8 cellular contexts compared by ENCODE assay signal in the genomic region with DNA sequence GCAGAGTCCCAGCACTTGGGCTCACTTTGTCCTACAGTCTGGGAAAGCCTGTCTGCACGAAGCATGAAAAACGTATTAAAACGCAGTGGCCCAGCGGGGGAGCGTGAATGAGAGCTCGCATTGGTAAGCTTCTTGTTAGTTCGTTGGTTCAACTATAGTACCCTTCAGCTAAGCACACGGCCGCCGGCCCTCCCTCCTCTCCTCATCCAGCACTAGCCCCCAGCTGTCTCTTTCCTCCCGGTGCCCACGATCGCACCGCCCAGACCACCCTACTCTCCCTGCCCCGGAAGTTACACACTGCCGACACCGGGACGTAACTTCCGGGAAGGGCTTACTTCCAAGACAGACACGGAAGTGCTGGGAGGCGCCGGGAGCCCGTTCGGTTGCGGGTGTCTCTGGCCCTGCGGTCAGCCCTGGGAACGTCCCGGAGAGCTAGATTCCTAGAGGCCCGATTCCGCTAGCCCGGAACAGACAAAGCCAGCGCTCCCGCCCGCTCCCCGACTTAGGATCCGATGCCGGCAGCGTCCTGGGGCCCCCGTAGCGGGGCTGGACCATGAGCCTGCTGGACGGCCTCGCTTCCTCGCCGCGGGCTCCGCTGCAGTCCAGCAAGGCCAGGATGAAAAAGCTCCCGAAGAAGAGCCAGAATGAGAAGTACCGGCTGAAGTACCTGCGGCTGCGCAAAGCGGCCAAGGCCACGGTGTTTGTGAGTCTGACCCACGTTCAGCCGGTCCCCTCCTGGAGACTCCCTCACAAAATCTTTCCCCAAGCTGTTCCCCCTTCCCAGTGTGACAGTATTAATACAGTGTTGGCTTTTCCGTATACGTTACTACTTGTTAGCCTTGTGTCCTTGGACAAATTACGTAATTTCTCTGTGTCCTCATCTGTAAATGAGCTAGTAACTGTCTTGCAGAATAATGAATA. TPM values are rescaled to one million over a fixed set of nuclear protein-coding genes. Genes with fewer than 3 reads are reported as not detected.
DNase-seq lines count a peak whose midpoint lies in the region; ATAC-seq and TF ChIP-seq lines count a peak whose summit lies in the region.

A gene with protein sequence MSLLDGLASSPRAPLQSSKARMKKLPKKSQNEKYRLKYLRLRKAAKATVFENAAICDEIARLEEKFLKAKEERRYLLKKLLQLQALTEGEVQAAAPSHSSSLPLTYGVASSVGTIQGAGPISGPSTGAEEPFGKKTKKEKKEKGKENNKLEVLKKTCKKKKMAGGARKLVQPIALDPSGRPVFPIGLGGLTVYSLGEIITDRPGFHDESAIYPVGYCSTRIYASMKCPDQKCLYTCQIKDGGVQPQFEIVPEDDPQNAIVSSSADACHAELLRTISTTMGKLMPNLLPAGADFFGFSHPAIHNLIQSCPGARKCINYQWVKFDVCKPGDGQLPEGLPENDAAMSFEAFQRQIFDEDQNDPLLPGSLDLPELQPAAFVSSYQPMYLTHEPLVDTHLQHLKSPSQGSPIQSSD (plus strand): TSS at position 334 of the 921 bp plus-strand sequence. CDS start 220 bp downstream, at position 554.

- H3K9me3 Mint-ChIP-seq in activated CD4-positive, alpha-beta T cell treated with anti-CD3 and anti-CD28 coated beads for 36 hours (ENCODE audit: low read depth): no peaks in the 10 kb centered on the region
- no peaks in the 10 kb centered on the region for H3K9me3 Mint-ChIP-seq in chondrocyte (ENCODE audit: low read depth)

- intact Hi-C loops in activated CD4-positive, alpha-beta T cell treated with anti-CD3 and anti-CD28 coated beads for 36 hours (cut with DNase I, micrococcal nuclease): loop anchor here (1.0 to 10.0 kb wide), 10 partner anchors 51 to 1592 kb away; a partner anchor contains a TSS

- CTCF ChIA-PET in activated CD4-positive, alpha-beta T cell treated with anti-CD3 and anti-CD28 coated beads for 36 hours (lab: Charles Lee): interaction anchor here (0.5 to 1.7 kb wide), 8 partner anchors 10 to 214 kb away, joined by 3 to 7 read pairs (median 4); no protein-coding TSS in a partner anchor

- H3K27ac Mint-ChIP-seq in activated CD4-positive, alpha-beta T cell treated with anti-CD3 and anti-CD28 coated beads for 36 hours: peak within 1 kb of the TSS; percentile 95
- H3K27ac Mint-ChIP-seq in chondrocyte (ENCODE audit: unreplicated experiment): peak within 1 kb of the TSS; percentile 99

- POLR2A ChIA-PET in activated CD4-positive, alpha-beta T cell treated with anti-CD3 and anti-CD28 coated beads for 36 hours (lab: Charles Lee): interaction anchor here (0.6 to 0.8 kb wide), 3 partner anchors 254 to 968 kb away, joined by 3 to 6 read pairs (median 3); no protein-coding TSS in a partner anchor

- peak within 1 kb of the TSS; percentile 93 for H3K4me3 Mint-ChIP-seq in activated CD4-positive, alpha-beta T cell treated with anti-CD3 and anti-CD28 coated beads for 36 hours
- H3K4me3 Mint-ChIP-seq in chondrocyte (ENCODE audit: unreplicated experiment): peak within 1 kb of the TSS; percentile 96

- H3K4me3 ChIP-seq in kidney epithelial cell (ENCODE audit: low read depth, low read length): peak within 1 kb of the TSS; percentile 62

- TF ChIP-seq CTCF in chondrocyte (IDR thresholded peaks at IDR 0.05) (no peak), kidney epithelial cell (IDR thresholded peaks at IDR 0.05; ENCODE audit: insufficient read depth, low read length, poor library complexity, severe bottlenecking) (no peak)

- peak; percentile 69 to 74 for DNase-seq in AML-193 (lab: John Stamatoyannopoulos, UW)
- peak; percentile 63 for DNase-seq in NCI-H510A treated with DMSO at 0.1 percent for 48 hours (lab: John Stamatoyannopoulos, UW)
- peak; percentile 87 for DNase-seq in activated CD4-positive, alpha-beta T cell treated with anti-CD3 and anti-CD28 coated beads for 36 hours
- DNase-seq in chondrocyte (ENCODE audit: low spot score): peak; percentile 93
- DNase-seq in kidney epithelial cell (ENCODE audit: low read depth): peak; percentile 67
- peak; percentile 70 to 75 for DNase-seq in stimulated activated CD4-positive, alpha-beta T cell treated with anti-CD3 and anti-CD28 coated beads, Interleukin-15, amount 100 ng/mL, for 48 hours (ENCODE audit: low read depth in 2 of 2)

- H3K36me3 Mint-ChIP-seq in activated CD4-positive, alpha-beta T cell treated with anti-CD3 and anti-CD28 coated beads for 36 hours (ENCODE audit: low read depth): peaks cover 26% of the 10 kb centered on the region
- H3K36me3 Mint-ChIP-seq in chondrocyte (ENCODE audit: low read depth): peaks cover 8% of the 10 kb centered on the region

- TF ChIP-seq POLR2A in GM19193 (IDR thresholded peaks at IDR 0.05; ENCODE audit: extremely low read depth, insufficient read depth, insufficient read length): peak; percentile 97

- H3K36me3 ChIP-seq in kidney epithelial cell (ENCODE audit: control insufficient read depth, insufficient read depth, low read length): peaks cover 4% of the 10 kb centered on the region

- peaks cover 5% of the 10 kb centered on the region for H3K27me3 Mint-ChIP-seq in activated CD4-positive, alpha-beta T cell treated with anti-CD3 and anti-CD28 coated beads for 36 hours
- H3K27me3 Mint-ChIP-seq in chondrocyte (ENCODE audit: low read depth): peaks cover 18% of the 10 kb centered on the region

- peak; percentile 100 for ATAC-seq in HG03432 (IDR thresholded peaks at IDR 0.05; ENCODE audit: unreplicated experiment)
- peak; percentile 99 for ATAC-seq in activated CD4-positive, alpha-beta T cell treated with anti-CD3 and anti-CD28 coated beads for 36 hours

- H3K4me1 Mint-ChIP-seq in activated CD4-positive, alpha-beta T cell treated with anti-CD3 and anti-CD28 coated beads for 36 hours: peaks cover 22% of the 10 kb centered on the region
- peaks cover 24% of the 10 kb centered on the region for H3K4me1 Mint-ChIP-seq in chondrocyte (ENCODE audit: low read depth)

- H3K27me3 ChIP-seq in kidney epithelial cell (ENCODE audit: control insufficient read depth, insufficient read depth, low read length): no peaks in the 10 kb centered on the region

RNA-seq across cellular contexts. Expression of the gene that starts here (rescaled TPM):
- 10 to 100 TPM; 29.6 to 40.6 TPM for total RNA-seq in activated CD4-positive, alpha-beta T cell treated with anti-CD3 and anti-CD28 coated beads for 36 hours
- 22.4 to 30.9 TPM (median 30.0 TPM) in 3 replicates for total RNA-seq in chondrocyte
- total RNA-seq in kidney epithelial cell: 45.4 and 53.7 TPM in 2 replicates

Comparison
In these comparisons a context has a peak if more than half of its experiments do, and no peak if none do; other contexts are left out.
1. Peak in every context shown above with its lines: DNase-seq, ATAC-seq and H3K4me3 ChIP-seq.